34 cellular contexts compared by ENCODE assay signal in the genomic region with DNA sequence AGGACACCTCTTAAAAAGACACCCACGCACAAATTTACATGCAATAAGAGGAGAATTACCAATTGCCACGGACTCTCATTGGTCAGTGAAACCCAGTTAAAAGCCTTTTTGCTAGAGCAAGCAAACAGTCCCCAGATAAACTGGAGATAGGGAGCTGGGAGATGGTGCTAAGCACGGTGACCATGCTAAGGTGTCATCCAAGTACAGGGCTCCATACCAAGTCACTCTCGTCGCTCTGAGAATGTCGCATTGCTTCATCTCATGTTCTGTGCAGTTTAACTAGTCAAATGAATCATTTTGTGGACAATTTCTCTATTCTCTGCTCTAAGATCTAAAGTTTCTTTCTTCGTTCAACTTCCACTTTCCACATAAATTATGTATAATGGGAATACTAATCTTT.
"Had no signal": no experiment of that assay in that cellular context is flagged by ENCODE, and none has a peak within 500 bp of the region (broad histone marks: within the 10 kb centered on the region; RNA-seq: fewer than 3 reads in every experiment).

No MANE protein-coding gene starts in this region.

- H3K4me3 ChIP-seq: MG63 had no signal

- H3K27ac ChIP-seq: KMS-11 had no signal

- H3K27me3 ChIP-seq: MG63 had no signal

- H3K9me3 ChIP-seq: MG63 had no signal

- H3K36me3 ChIP-seq: MG63 had no signal

- DNase-seq: Karpas-422, Kasumi-1, MG63, MM.1S, MV-4-11, NCI-H1048, NCI-H1092, NCI-H1092 treated with DMSO at 0.1 percent for 48 hours, NCI-H1105, NCI-H1417, NCI-H1417 treated with DMSO at 0.1 percent for 48 hours, NCI-H1436, NCI-H1436 treated with DMSO at 0.1 percent for 48 hours, NCI-H146, NCI-H1694, NCI-H1694 treated with DMSO at 0.1 percent for 48 hours, NCI-H187, NCI-H187 treated with DMSO at 0.1 percent for 48 hours, NCI-H1930, NCI-H2029, NCI-H2029 treated with DMSO at 0.1 percent for 48 hours, NCI-H2081, NCI-H2081 treated with DMSO at 0.1 percent for 48 hours, NCI-H2107, NCI-H2171, NCI-H2171 treated with DMSO at 0.1 percent for 48 hours, NCI-H2227 treated with DMSO at 0.1 percent for 48 hours, NCI-H226, NCI-H345, NCI-H446, NCI-H446 treated with DMSO at 0.1 percent for 48 hours, NCI-H510A, NCI-H510A treated with DMSO at 0.1 percent for 48 hours had no signal

- H3K4me2 ChIP-seq: KMS-11 had no signal
